In the genomic region with DNA sequence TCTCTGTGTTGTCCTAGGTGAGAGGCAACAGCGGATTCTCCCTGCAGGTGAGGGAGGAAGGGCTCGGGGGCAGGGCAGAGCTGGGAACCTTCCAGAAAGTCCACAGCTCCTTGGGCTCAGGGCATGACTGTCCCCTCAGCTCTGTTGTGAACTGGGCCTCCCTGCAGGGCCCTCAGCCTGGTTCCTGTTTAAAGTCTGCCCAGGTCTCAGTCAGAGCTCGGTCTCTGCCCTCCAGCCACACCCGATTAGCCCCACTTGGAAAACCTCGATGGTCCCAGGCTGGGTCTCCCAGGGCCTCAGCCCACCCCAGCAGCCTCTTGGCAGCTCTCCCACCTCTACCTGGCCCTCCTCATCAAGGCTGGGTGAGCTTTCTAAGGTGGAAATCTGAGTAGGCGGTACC, we compare ENCODE assay signal across 1 cellular context.
TF ChIP-seq lines count a peak whose summit lies in the region.

No MANE protein-coding gene starts in this region.

TF ChIP-seq in GM23338, 12 proteins besides CTCF, POLR2A, EP300 and RAD21 (continued from another document):
- TF ChIP-seq, protein P1, sequence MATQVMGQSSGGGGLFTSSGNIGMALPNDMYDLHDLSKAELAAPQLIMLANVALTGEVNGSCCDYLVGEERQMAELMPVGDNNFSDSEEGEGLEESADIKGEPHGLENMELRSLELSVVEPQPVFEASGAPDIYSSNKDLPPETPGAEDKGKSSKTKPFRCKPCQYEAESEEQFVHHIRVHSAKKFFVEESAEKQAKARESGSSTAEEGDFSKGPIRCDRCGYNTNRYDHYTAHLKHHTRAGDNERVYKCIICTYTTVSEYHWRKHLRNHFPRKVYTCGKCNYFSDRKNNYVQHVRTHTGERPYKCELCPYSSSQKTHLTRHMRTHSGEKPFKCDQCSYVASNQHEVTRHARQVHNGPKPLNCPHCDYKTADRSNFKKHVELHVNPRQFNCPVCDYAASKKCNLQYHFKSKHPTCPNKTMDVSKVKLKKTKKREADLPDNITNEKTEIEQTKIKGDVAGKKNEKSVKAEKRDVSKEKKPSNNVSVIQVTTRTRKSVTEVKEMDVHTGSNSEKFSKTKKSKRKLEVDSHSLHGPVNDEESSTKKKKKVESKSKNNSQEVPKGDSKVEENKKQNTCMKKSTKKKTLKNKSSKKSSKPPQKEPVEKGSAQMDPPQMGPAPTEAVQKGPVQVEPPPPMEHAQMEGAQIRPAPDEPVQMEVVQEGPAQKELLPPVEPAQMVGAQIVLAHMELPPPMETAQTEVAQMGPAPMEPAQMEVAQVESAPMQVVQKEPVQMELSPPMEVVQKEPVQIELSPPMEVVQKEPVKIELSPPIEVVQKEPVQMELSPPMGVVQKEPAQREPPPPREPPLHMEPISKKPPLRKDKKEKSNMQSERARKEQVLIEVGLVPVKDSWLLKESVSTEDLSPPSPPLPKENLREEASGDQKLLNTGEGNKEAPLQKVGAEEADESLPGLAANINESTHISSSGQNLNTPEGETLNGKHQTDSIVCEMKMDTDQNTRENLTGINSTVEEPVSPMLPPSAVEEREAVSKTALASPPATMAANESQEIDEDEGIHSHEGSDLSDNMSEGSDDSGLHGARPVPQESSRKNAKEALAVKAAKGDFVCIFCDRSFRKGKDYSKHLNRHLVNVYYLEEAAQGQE (IDR thresholded peaks at IDR 0.05; ENCODE audit: unreplicated experiment): no peak
- TF ChIP-seq STAT1 (IDR thresholded peaks at IDR 0.05; ENCODE audit: unreplicated experiment) (no peak), NANOG (IDR thresholded peaks at IDR 0.05; ENCODE audit: borderline replicate concordance) (no peak), JUNB (IDR thresholded peaks at IDR 0.05; ENCODE audit: unreplicated experiment) (no peak), ZNF331 (CRISPR knock-in tag; IDR thresholded peaks at IDR 0.05; ENCODE audit: low read depth) (no peak), POLR2AphosphoS5 (IDR thresholded peaks at IDR 0.05; ENCODE audit: low read depth) (no peak)
- TF ChIP-seq, protein P2, sequence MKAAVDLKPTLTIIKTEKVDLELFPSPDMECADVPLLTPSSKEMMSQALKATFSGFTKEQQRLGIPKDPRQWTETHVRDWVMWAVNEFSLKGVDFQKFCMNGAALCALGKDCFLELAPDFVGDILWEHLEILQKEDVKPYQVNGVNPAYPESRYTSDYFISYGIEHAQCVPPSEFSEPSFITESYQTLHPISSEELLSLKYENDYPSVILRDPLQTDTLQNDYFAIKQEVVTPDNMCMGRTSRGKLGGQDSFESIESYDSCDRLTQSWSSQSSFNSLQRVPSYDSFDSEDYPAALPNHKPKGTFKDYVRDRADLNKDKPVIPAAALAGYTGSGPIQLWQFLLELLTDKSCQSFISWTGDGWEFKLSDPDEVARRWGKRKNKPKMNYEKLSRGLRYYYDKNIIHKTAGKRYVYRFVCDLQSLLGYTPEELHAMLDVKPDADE (IDR thresholded peaks at IDR 0.05): no peak
